In the genomic region with DNA sequence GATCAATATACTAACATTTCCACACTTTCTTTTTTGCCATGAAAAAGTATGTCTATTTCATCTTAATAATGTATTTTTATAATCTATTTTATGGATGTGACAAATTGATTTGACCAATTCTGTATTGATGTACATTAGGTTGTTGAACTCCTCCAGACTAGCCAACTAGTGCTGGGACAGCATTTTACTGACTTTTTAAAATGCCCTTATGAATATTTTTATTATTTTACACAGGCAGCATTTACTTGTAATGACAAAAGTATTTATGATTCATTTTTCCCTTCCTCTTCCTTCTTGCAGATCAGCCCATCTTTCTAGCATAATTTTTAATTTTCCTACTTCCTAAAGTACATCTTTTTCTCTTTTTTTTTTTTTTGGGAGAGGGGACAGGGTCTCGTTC, we compare ENCODE assay signal across 9 cellular contexts. TPM values are rescaled to one million over a fixed set of nuclear protein-coding genes. Genes with fewer than 3 reads are reported as not detected.
A peak's percentile ranks its signal among the peaks of the same experiment; 100 is the strongest.
DNase-seq lines count a peak whose midpoint lies in the region; ATAC-seq and TF ChIP-seq lines count a peak whose summit lies in the region.
"Had no signal": no experiment of that assay in that cellular context is flagged by ENCODE, and none has a peak within 500 bp of the region (broad histone marks: within the 10 kb centered on the region; RNA-seq: fewer than 3 reads in every experiment).

No MANE protein-coding gene starts in this region.

- H3K79me2 ChIP-seq in Karpas-422 (ENCODE audit: low read length), result peaks cover 9% of the 10 kb centered on the region
- peaks cover 9% of the 10 kb centered on the region for H3K79me2 ChIP-seq in neural cell (replicated peaks; ENCODE audit: insufficient read depth, low read length)

- no peaks in the 10 kb centered on the region for H3F3A ChIP-seq in neural cell (ENCODE audit: insufficient read depth, low read length, poor library complexity, severe bottlenecking)

- no peak for TF ChIP-seq CTCF in neural cell (IDR thresholded peaks at IDR 0.05; ENCODE audit: poor library complexity, severe bottlenecking)

- H2AFZ ChIP-seq in Karpas-422 (ENCODE audit: low read length), result peak overlapping the region; percentile 52
- H2AFZ ChIP-seq in neural cell (ENCODE audit: low read depth, low read length), result peak overlapping the region; percentile 54

- no peaks in the 10 kb centered on the region for H3K27me3 Mint-ChIP-seq in central memory CD8-positive, alpha-beta T cell

- TF ChIP-seq EP300 in neural cell (conservative IDR thresholded peaks at IDR 0.05; ENCODE audit: poor library complexity, severe bottlenecking), result no peak

- no peak for TF ChIP-seq RAD21 in neural cell (conservative IDR thresholded peaks at IDR 0.05)

- H3K4me2 ChIP-seq in BLaER1 (peak overlapping the region; percentile 85), Karpas-422 (ENCODE audit: low read depth, low read length, poor library complexity, severe bottlenecking) (peak overlapping the region; percentile 65), neural cell (ENCODE audit: low read length) (peak overlapping the region; percentile 94)

- H3K27me3 ChIP-seq in BLaER1 (no peaks in the 10 kb centered on the region), Karpas-422 (ENCODE audit: low read length) (no peaks in the 10 kb centered on the region), neural cell (ENCODE audit: insufficient read depth, low read depth, low read length) (no peaks in the 10 kb centered on the region)

- H3K9ac ChIP-seq in BLaER1, result no peak overlapping the region
- H3K9ac ChIP-seq in Karpas-422 (ENCODE audit: low read length), result no peak overlapping the region
- peak overlapping the region; percentile 82 for H3K9ac ChIP-seq in neural cell (ENCODE audit: low read length)

- peaks cover 28% of the 10 kb centered on the region for H3K36me3 Mint-ChIP-seq in central memory CD8-positive, alpha-beta T cell (ENCODE audit: insufficient read depth)

- H3K27ac ChIP-seq in BLaER1, result no peak overlapping the region
- 0 out of 2 replicates have a peak overlapping the region, but pooled peaks have one; percentile 1 for H3K27ac ChIP-seq in Karpas-422 (ENCODE audit: low read length)
- peak overlapping the region; percentile 97 for H3K27ac ChIP-seq in neural cell (ENCODE audit: low read length)

- H3K9me2 ChIP-seq in Karpas-422 (replicated peaks; ENCODE audit: insufficient read depth, low read length) (no peaks in the 10 kb centered on the region), neural cell (ENCODE audit: insufficient read depth, low read length) (no peaks in the 10 kb centered on the region)

- H3K36me3 ChIP-seq in BLaER1, result no peaks in the 10 kb centered on the region
- no peaks in the 10 kb centered on the region for H3K36me3 ChIP-seq in Karpas-422 (ENCODE audit: insufficient read depth, low read length)
- H3K36me3 ChIP-seq in neural cell (ENCODE audit: insufficient read depth, low read length), result no peaks in the 10 kb centered on the region

- H3K4me3 ChIP-seq in BLaER1 (peak overlapping the region; percentile 70), Karpas-422 (ENCODE audit: low read length) (peak overlapping the region; percentile 65; the same call in 1 of the 2 replicates), neural cell (ENCODE audit: low read length) (peak overlapping the region; percentile 74)

- H3K4me1 ChIP-seq in BLaER1 (peaks cover 36% of the 10 kb centered on the region), Karpas-422 (ENCODE audit: low read length) (peaks cover 34% of the 10 kb centered on the region)

- H3K27ac Mint-ChIP-seq in central memory CD8-positive, alpha-beta T cell (ENCODE audit: low read depth), result peak overlapping the region; percentile 96

- DNase-seq in Karpas-422, result peak; percentile 52
- no peak for DNase-seq in central memory CD8-positive, alpha-beta T cell (ENCODE audit: low spot score in 2 of 2)
- DNase-seq in ecto neural progenitor cell (ENCODE audit: low spot score), result no peak
- no peak for DNase-seq in SW480 (ENCODE audit: low spot score)
- no peak for DNase-seq in NCI-H2196 (lab: John Stamatoyannopoulos, UW; ENCODE audit: unreplicated experiment)

- peaks cover 54% of the 10 kb centered on the region for H3K4me1 Mint-ChIP-seq in central memory CD8-positive, alpha-beta T cell

- H3K9me3 ChIP-seq in BLaER1, result no peaks in the 10 kb centered on the region
- no peaks in the 10 kb centered on the region for H3K9me3 ChIP-seq in Karpas-422 (ENCODE audit: low read length)
- no peaks in the 10 kb centered on the region for H3K9me3 ChIP-seq in neural cell (ENCODE audit: low read length)

- H3K4me3 Mint-ChIP-seq in central memory CD8-positive, alpha-beta T cell, result peak overlapping the region; percentile 92

- no peak for ATAC-seq in central memory CD8-positive, alpha-beta T cell (replicated peaks; ENCODE audit: extremely low read depth, poor library complexity, severe bottlenecking)
- no peak for ATAC-seq in GM21723 (IDR thresholded peaks at IDR 0.05; ENCODE audit: unreplicated experiment)

- H4K20me1 ChIP-seq in BLaER1, result peaks cover 5% of the 10 kb centered on the region; the same call in 1 of the 2 replicates
- H4K20me1 ChIP-seq in Karpas-422 (ENCODE audit: insufficient read depth, low read depth, low read length), result no peaks in the 10 kb centered on the region
- H4K20me1 ChIP-seq in neural cell (ENCODE audit: insufficient read depth), result no peaks in the 10 kb centered on the region

- H3K9me3 Mint-ChIP-seq in central memory CD8-positive, alpha-beta T cell, result no peaks in the 10 kb centered on the region

TF ChIP-seq in neural cell, 6 proteins besides CTCF, POLR2A, EP300 and RAD21:
- TF ChIP-seq EZH2 (IDR thresholded peaks at IDR 0.05; ENCODE audit: borderline replicate concordance, insufficient read depth, low read length, poor library complexity, severe bottlenecking) (no peak), SMC3 (conservative IDR thresholded peaks at IDR 0.05; ENCODE audit: poor library complexity) (no peak), POLR2AphosphoS5 (IDR thresholded peaks at IDR 0.05) (no peak), TAF1 (IDR thresholded peaks at IDR 0.05; ENCODE audit: low read depth) (no peak), MXI1 (conservative IDR thresholded peaks at IDR 0.05; ENCODE audit: poor library complexity, severe bottlenecking) (no peak)
- TF ChIP-seq, protein P1, sequence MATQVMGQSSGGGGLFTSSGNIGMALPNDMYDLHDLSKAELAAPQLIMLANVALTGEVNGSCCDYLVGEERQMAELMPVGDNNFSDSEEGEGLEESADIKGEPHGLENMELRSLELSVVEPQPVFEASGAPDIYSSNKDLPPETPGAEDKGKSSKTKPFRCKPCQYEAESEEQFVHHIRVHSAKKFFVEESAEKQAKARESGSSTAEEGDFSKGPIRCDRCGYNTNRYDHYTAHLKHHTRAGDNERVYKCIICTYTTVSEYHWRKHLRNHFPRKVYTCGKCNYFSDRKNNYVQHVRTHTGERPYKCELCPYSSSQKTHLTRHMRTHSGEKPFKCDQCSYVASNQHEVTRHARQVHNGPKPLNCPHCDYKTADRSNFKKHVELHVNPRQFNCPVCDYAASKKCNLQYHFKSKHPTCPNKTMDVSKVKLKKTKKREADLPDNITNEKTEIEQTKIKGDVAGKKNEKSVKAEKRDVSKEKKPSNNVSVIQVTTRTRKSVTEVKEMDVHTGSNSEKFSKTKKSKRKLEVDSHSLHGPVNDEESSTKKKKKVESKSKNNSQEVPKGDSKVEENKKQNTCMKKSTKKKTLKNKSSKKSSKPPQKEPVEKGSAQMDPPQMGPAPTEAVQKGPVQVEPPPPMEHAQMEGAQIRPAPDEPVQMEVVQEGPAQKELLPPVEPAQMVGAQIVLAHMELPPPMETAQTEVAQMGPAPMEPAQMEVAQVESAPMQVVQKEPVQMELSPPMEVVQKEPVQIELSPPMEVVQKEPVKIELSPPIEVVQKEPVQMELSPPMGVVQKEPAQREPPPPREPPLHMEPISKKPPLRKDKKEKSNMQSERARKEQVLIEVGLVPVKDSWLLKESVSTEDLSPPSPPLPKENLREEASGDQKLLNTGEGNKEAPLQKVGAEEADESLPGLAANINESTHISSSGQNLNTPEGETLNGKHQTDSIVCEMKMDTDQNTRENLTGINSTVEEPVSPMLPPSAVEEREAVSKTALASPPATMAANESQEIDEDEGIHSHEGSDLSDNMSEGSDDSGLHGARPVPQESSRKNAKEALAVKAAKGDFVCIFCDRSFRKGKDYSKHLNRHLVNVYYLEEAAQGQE (IDR thresholded peaks at IDR 0.05; ENCODE audit: borderline replicate concordance), result no peak

RNA-seq across cellular contexts. Expression of a gene that starts 0.9 kb away (rescaled TPM):
- total RNA-seq in Karpas-422 (2014; rRNA removed; shearing (Covaris generic); ENCODE audit: low replicate concordance), result 15.8 and 38.3 TPM in 2 replicates
- 32.9 and 35.4 TPM in 2 replicates for polyA plus RNA-seq in neural cell
- polyA minus RNA-seq in neural cell, result 20.2 and 21.9 TPM in 2 replicates

RNA-seq across cellular contexts. Expression of a gene that starts 4.1 kb away (rescaled TPM):
- total RNA-seq in Karpas-422 (2014; rRNA removed; shearing (Covaris generic); ENCODE audit: low replicate concordance), result 37.8 and 40.5 TPM in 2 replicates
- 18.9 and 22.0 TPM in 2 replicates for polyA plus RNA-seq in neural cell
- 25.9 and 27.5 TPM in 2 replicates for polyA minus RNA-seq in neural cell

RNA-seq across cellular contexts. Expression of a gene that starts 36.9 kb away (rescaled TPM):
- total RNA-seq in Karpas-422 (2014; rRNA removed; shearing (Covaris generic); ENCODE audit: low replicate concordance), result 67.8 and 114 TPM in 2 replicates
- polyA plus RNA-seq in neural cell, result 199 and 288 TPM in 2 replicates
- 122 and 133 TPM in 2 replicates for polyA minus RNA-seq in neural cell

RNA-seq across cellular contexts. Expression of a gene that starts 47.2 kb away (rescaled TPM):
- total RNA-seq in Karpas-422 (2014; rRNA removed; shearing (Covaris generic); ENCODE audit: low replicate concordance), result 32.4 and 54.7 TPM in 2 replicates
- polyA plus RNA-seq in neural cell, result 40.8 and 53.4 TPM in 2 replicates
- polyA minus RNA-seq in neural cell, result 79.1 and 79.4 TPM in 2 replicates

RNA-seq across cellular contexts. Expression of a gene that starts 50.9 kb away (rescaled TPM):
- total RNA-seq in Karpas-422 (2014; rRNA removed; shearing (Covaris generic); ENCODE audit: low replicate concordance), result 5.7 and 17.9 TPM in 2 replicates
- polyA plus RNA-seq in neural cell, result not detected in 2 replicates
- not detected in 2 replicates for polyA minus RNA-seq in neural cell
- total RNA-seq: myocyte had no signal
